In genomic region chr7:143363011-143363937, GRCh38 we compare ENCODE assay signal across 1 cellular context.
TF ChIP-seq lines count a peak whose summit lies in the region.

No MANE protein-coding gene starts in this region.

TF ChIP-seq in GM12878, 131 proteins besides CTCF, POLR2A, EP300 and RAD21:
- TF ChIP-seq HDGF (IDR thresholded peaks at IDR 0.05) (no peak), LARP7 (IDR thresholded peaks at IDR 0.05) (no peak), SUZ12 (IDR thresholded peaks at IDR 0.05; ENCODE audit: unreplicated experiment) (peak; percentile 98), RCOR1 (conservative IDR thresholded peaks at IDR 0.05; ENCODE audit: low read depth, low read length) (no peak), FOS (IDR thresholded peaks at IDR 0.05; ENCODE audit: borderline replicate concordance, extremely low read depth, insufficient read length) (no peak), ZSCAN29 (IDR thresholded peaks at IDR 0.05) (no peak), SIX5 (IDR thresholded peaks at IDR 0.05; ENCODE audit: low read depth, low read length, severe bottlenecking) (no peak), SMC3 (IDR thresholded peaks at IDR 0.05; ENCODE audit: borderline replicate concordance, low read length) (no peak)
TF ChIP-seq in GM12878: peak in this region for 1.
